In the genomic region with DNA sequence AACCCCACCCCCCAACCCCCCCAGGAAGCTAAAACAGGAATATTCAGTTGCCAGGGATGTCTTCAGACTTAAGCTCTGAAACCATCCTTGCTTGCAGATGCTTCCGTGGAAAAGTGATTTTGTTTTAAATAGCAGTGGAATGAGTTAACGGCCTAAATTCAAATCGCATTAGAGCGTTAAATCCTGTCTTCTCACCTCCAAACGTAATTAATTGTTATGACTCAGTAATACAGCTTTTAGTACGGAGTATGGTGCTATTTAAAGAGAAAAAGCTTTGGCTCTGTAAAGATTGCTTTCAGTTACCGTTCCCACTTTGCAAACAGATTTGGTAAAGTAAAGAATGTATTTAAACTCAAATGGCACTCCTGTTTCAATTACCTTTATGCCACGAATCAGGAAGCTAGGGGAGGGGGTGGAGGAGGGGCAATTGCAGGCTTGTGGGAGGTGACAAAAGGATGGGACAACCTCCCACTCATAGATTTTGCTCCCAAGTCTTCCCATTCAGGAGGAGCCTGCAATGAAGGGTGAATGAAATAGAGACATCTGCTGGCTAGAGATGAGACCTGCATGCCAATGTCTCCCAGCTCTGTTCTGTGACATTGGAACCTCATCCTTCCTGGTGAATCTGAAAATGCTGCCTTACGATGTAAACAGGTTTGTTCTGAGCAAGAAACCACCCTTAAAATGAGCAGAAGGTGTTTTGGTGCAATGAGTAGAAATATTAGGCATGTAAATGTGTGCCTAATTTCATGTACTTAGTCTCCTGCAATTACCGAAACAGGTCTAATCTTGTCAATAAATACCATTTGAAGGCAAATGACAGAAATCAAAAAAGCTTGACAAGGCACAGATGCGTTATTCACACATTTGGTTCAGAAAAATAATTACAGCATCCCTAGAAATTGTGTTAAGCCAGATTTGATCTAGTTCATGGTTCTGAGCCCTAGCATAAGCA, we compare ENCODE assay signal across 8 cellular contexts.
DNase-seq lines count a peak whose midpoint lies in the region; ATAC-seq lines count a peak whose summit lies in the region.

No MANE protein-coding gene starts in this region.

- peak overlapping the region in 7 of 11 experiments; percentile 7 to 54 (median 31); a peak in 13 of 22 replicates for H3K4me2 ChIP-seq in BLaER1 treated with 17β-estradiol and CSF1 and Interleukin-3, amounts not matched to agents 10 nM and 100 nM

- H3K9ac ChIP-seq in BLaER1 treated with 17β-estradiol and CSF1 and Interleukin-3, amounts not matched to agents 10 nM and 100 nM: no peak overlapping the region

- H3K27me3 ChIP-seq in BLaER1 treated with 17β-estradiol and CSF1 and Interleukin-3, amounts not matched to agents 10 nM and 100 nM: no peaks in the 10 kb centered on the region

- in situ Hi-C loops in T47D (cut with HindIII; ENCODE audit: low pct_unique_long_range_greater_than_20kb, low sequenced_read_pairs): no loop called here

- DNase-seq in NCI-H510A (lab: John Stamatoyannopoulos, UW) (peak; percentile 86), T47D (ENCODE audit: low read depth in 1 of 2, low spot score in 1 of 2) (peak; percentile 54 to 89), iPS-NIHi7 (ENCODE audit: extremely low spot score) (peak; percentile 84), smooth muscle cell of the brain vasculature (ENCODE audit: low read depth, low spot score) (peak; percentile 67)

- H3K9me3 ChIP-seq in BLaER1 treated with 17β-estradiol and CSF1 and Interleukin-3, amounts not matched to agents 10 nM and 100 nM (replicated peaks in 1 of 11): peaks cover 0 to 15% (median 0%) of the 10 kb centered on the region in 11 experiments; a peak in 7 of 22 replicates

- peaks cover 0 to 39% (median 6%) of the 10 kb centered on the region in 10 experiments; a peak in 11 of 20 replicates for H3K4me1 ChIP-seq in BLaER1 treated with 17β-estradiol and CSF1 and Interleukin-3, amounts not matched to agents 10 nM and 100 nM

- ATAC-seq in GM19035 (IDR thresholded peaks at IDR 0.05; ENCODE audit: unreplicated experiment) (peak; percentile 56), HG03457 (IDR thresholded peaks at IDR 0.05; ENCODE audit: unreplicated experiment) (peak; percentile 57), HG03521 (IDR thresholded peaks at IDR 0.05; ENCODE audit: unreplicated experiment) (no peak)

- H4K20me1 ChIP-seq in BLaER1 treated with 17β-estradiol and CSF1 and Interleukin-3, amounts not matched to agents 10 nM and 100 nM: no peaks in the 10 kb centered on the region

- no peaks in the 10 kb centered on the region for H3K36me3 ChIP-seq in BLaER1 treated with 17β-estradiol and CSF1 and Interleukin-3, amounts not matched to agents 10 nM and 100 nM

- H3K27ac ChIP-seq in BLaER1 treated with 17β-estradiol and CSF1 and Interleukin-3, amounts not matched to agents 10 nM and 100 nM: 0 out of 22 replicates have a peak overlapping the region, but pooled peaks of 1 of the 11 experiments have one; percentile 1

- no peak overlapping the region for H3K4me3 ChIP-seq in BLaER1 treated with 17β-estradiol and CSF1 and Interleukin-3, amounts not matched to agents 10 nM and 100 nM
